Comparison of ENCODE assay signal across 7 cellular contexts in genomic region chr3:48399387-48400172, GRCh38. TPM values are rescaled to one million over a fixed set of nuclear protein-coding genes. Genes with fewer than 3 reads are reported as not detected.
DNase-seq lines count a peak whose midpoint lies in the region; TF ChIP-seq lines count a peak whose summit lies in the region.
"Had no signal": no experiment of that assay in that cellular context is flagged by ENCODE, and none has a peak within 500 bp of the region (broad histone marks: within the 10 kb centered on the region; RNA-seq: fewer than 3 reads in every experiment).

No MANE protein-coding gene starts in this region.

- TF ChIP-seq CTCF in progenitor cell of endocrine pancreas (IDR thresholded peaks at IDR 0.05; ENCODE audit: unreplicated experiment) (no peak), colonic mucosa (IDR thresholded peaks at IDR 0.05) (no peak), chondrocyte (IDR thresholded peaks at IDR 0.05) (no peak)

- H3K9me3 Mint-ChIP-seq in dendritic cell treated with granulocyte-macrophage colony-stimulating factor and Interleukin-4, amounts not matched to agents 40 ng/mL and 50 ng/mL, for 4 days = no peaks in the 10 kb centered on the region
- H3K9me3 Mint-ChIP-seq in progenitor cell of endocrine pancreas (ENCODE audit: low read depth) (no peaks in the 10 kb centered on the region), chondrocyte (ENCODE audit: low read depth) (no peaks in the 10 kb centered on the region)

- H3K27ac Mint-ChIP-seq in dendritic cell treated with granulocyte-macrophage colony-stimulating factor and Interleukin-4, amounts not matched to agents 40 ng/mL and 50 ng/mL, for 4 days = peak overlapping the region; percentile 6
- H3K27ac Mint-ChIP-seq in progenitor cell of endocrine pancreas = peak overlapping the region; percentile 92
- H3K27ac Mint-ChIP-seq in chondrocyte (ENCODE audit: unreplicated experiment) = no peak overlapping the region

- H3K9ac ChIP-seq in colonic mucosa (ENCODE audit: low read depth in 2 of 2, low read length in 2 of 2) = no peak overlapping the region

- no peak overlapping the region for H3K27ac ChIP-seq in colonic mucosa

- H3K4me1 Mint-ChIP-seq in dendritic cell treated with granulocyte-macrophage colony-stimulating factor and Interleukin-4, amounts not matched to agents 40 ng/mL and 50 ng/mL, for 4 days (ENCODE audit: low read depth) = peaks cover 11% of the 10 kb centered on the region
- peaks cover 9% of the 10 kb centered on the region for H3K4me1 Mint-ChIP-seq in progenitor cell of endocrine pancreas (ENCODE audit: low read depth)
- peaks cover 27% of the 10 kb centered on the region for H3K4me1 Mint-ChIP-seq in chondrocyte (ENCODE audit: low read depth)

- no peaks in the 10 kb centered on the region for H3K27me3 Mint-ChIP-seq in dendritic cell treated with granulocyte-macrophage colony-stimulating factor and Interleukin-4, amounts not matched to agents 40 ng/mL and 50 ng/mL, for 4 days
- peaks cover 14% of the 10 kb centered on the region for H3K27me3 Mint-ChIP-seq in progenitor cell of endocrine pancreas
- peaks cover 3% of the 10 kb centered on the region for H3K27me3 Mint-ChIP-seq in chondrocyte (ENCODE audit: low read depth)

- H3K36me3 ChIP-seq in colonic mucosa = no peaks in the 10 kb centered on the region

- H3K27me3 ChIP-seq in colonic mucosa = no peaks in the 10 kb centered on the region

- H3K9me3 ChIP-seq in colonic mucosa = no peaks in the 10 kb centered on the region

- peak; percentile 12 for DNase-seq in NCI-H2107 (lab: John Stamatoyannopoulos, UW)
- DNase-seq in progenitor cell of endocrine pancreas (ENCODE audit: low spot score, unreplicated experiment) = no peak
- DNase-seq in colonic mucosa = no peak
- no peak for DNase-seq in chondrocyte (ENCODE audit: low spot score)
- DNase-seq: activated CD4-positive, alpha-beta T cell treated with anti-CD3 and anti-CD28 coated beads, Interleukin-2, amount 50 U/mL, for 48 hours had no signal

- intact Hi-C loops in dendritic cell treated with granulocyte-macrophage colony-stimulating factor and Interleukin-4, amounts not matched to agents 40 ng/mL and 50 ng/mL, for 4 days (cut with micrococcal nuclease) = loop anchor here (10.0 kb wide), 1 partner anchor 125 kb away; no protein-coding TSS in a partner anchor
- intact Hi-C loops in colonic mucosa (cut with DNase I) = loop anchor here (2.0 to 10.0 kb wide), 3 partner anchors 37 to 148 kb away; no protein-coding TSS in a partner anchor

- H3K4me3 Mint-ChIP-seq in dendritic cell treated with granulocyte-macrophage colony-stimulating factor and Interleukin-4, amounts not matched to agents 40 ng/mL and 50 ng/mL, for 4 days = no peak overlapping the region
- no peak overlapping the region for H3K4me3 Mint-ChIP-seq in progenitor cell of endocrine pancreas (ENCODE audit: low read depth)
- no peak overlapping the region for H3K4me3 Mint-ChIP-seq in chondrocyte (ENCODE audit: unreplicated experiment)

- no peak overlapping the region for H3K4me3 ChIP-seq in colonic mucosa

- H3K36me3 Mint-ChIP-seq in dendritic cell treated with granulocyte-macrophage colony-stimulating factor and Interleukin-4, amounts not matched to agents 40 ng/mL and 50 ng/mL, for 4 days (ENCODE audit: low read depth) = no peaks in the 10 kb centered on the region
- peaks cover 13% of the 10 kb centered on the region for H3K36me3 Mint-ChIP-seq in progenitor cell of endocrine pancreas (ENCODE audit: insufficient read depth)
- H3K36me3 Mint-ChIP-seq in chondrocyte (ENCODE audit: low read depth) = peaks cover 11% of the 10 kb centered on the region

- H3K4me1 ChIP-seq in colonic mucosa = no peaks in the 10 kb centered on the region

RNA-seq across cellular contexts. Expression of gene FBXW12, which starts 27.6 kb away (rescaled TPM):
- 0.20 and 0.38 TPM in 2 replicates for total RNA-seq in progenitor cell of endocrine pancreas
- total RNA-seq in colonic mucosa = not detected
- not detected in 3 replicates for total RNA-seq in chondrocyte
- total RNA-seq: glomerular endothelial cell had no signal

RNA-seq across cellular contexts. Expression of gene PLXNB1, which starts 30.3 kb away (rescaled TPM):
- total RNA-seq in progenitor cell of endocrine pancreas (535 and 543 TPM in 2 replicates), colonic mucosa (100 to 1,000 TPM in 1 of 2 donors, 10 to 100 TPM in 1; 70.6 to 131 TPM), chondrocyte (63.2 to 115 TPM (median 108 TPM) in 3 replicates)

RNA-seq across cellular contexts. Expression of gene CCDC51, which starts 40.3 kb away (rescaled TPM):
- 11.4 and 13.2 TPM in 2 replicates for total RNA-seq in progenitor cell of endocrine pancreas
- total RNA-seq in colonic mucosa = 10 to 100 TPM; 11.8 to 21.5 TPM
- 13.3 to 25.8 TPM (median 23.9 TPM) in 3 replicates for total RNA-seq in chondrocyte

RNA-seq across cellular contexts. Expression of gene TMA7, which starts 40.5 kb away (rescaled TPM):
- 236 and 253 TPM in 2 replicates for total RNA-seq in progenitor cell of endocrine pancreas
- total RNA-seq in colonic mucosa = 100 to 1,000 TPM; 185 to 259 TPM
- 184 to 243 TPM (median 184 TPM) in 3 replicates for total RNA-seq in chondrocyte

RNA-seq across cellular contexts. Expression of gene ATRIP, which starts 47.0 kb away (rescaled TPM):
- total RNA-seq in progenitor cell of endocrine pancreas (13.8 and 15.2 TPM in 2 replicates), colonic mucosa (1 to 10 TPM; 3.2 to 8.6 TPM), chondrocyte (8.7 to 10.7 TPM (median 8.8 TPM) in 3 replicates)
